ENCODE assay signal across 18 cellular contexts in the genomic region with DNA sequence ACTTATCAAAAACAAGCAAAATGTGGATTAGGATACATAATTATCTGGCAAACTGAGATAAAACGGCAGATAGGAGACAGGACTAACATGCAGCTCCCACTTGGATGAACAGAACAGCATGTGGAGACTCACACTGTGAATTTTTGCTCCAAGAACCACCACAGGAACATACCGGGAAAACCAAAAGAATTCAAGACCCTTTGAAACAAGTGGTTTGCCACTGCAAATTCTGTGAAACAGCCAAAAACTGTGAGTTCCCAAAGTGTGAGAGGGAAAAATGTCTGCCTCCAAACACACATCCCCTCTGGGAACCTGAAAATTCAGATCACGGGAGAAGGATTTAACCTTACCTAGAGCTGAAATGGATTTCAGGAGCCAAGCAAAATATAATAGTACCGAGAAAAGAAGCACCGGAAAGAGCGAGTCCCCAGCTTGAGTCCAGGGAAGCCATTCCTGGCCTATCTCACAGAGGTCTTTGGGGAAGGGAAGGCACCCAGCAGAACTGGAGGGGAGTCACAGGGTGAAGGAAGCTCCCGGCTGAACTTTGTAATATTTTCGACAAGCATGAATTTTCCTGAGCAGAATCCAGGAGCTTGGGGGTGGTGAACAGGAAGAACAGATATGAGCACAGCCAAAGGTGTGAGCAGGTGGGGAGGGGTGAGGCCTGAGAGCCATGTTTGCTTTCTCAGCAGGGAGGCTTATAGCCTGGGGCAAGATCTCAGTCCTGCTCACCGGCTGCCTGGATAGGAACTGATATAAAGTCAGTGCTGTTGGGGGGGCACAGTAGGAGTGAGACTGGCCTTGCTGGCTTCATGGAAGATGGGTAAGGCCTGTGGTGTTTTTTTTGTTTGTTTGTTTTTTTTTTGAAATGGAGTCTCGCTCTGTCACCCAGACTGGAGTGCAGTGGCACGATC. TPM values are rescaled to one million over a fixed set of nuclear protein-coding genes. Genes with fewer than 3 reads are reported as not detected.
DNase-seq lines count a peak whose midpoint lies in the region; ATAC-seq, FAIRE-seq and TF ChIP-seq lines count a peak whose summit lies in the region.
"Had no signal": no experiment of that assay in that cellular context is flagged by ENCODE, and none has a peak within 500 bp of the region (broad histone marks: within the 10 kb centered on the region; RNA-seq: fewer than 3 reads in every experiment).

No MANE protein-coding gene starts in this region.

- peaks cover 7% of the 10 kb centered on the region for H3F3A ChIP-seq in PC-3 (ENCODE audit: low read length, unreplicated experiment)

- POLR2A ChIA-PET in HEK293T (lab: Yijun Ruan, JAX), result interaction anchor here (0.6 to 2.6 kb wide), 3 partner anchors 24 to 288 kb away, joined by 3 to 11 read pairs (median 4); a partner anchor contains a TSS
- POLR2A ChIA-PET in PC-3 (lab: Charles Lee; ENCODE audit: unreplicated experiment), result no interaction called here

- intact Hi-C loops in PC-3 (cut with micrococcal nuclease), result loop anchor here (10.0 kb wide), 1 partner anchor 52 kb away; no protein-coding TSS in a partner anchor
- intact Hi-C loops in testis (cut with DNase I; ENCODE audit: low total_unique reads), result no loop called here

- CTCF ChIA-PET in HEK293T (lab: Yijun Ruan, JAX) (interaction anchor here (0.9 kb wide), 1 partner anchor 116 kb away, joined by 3 read pairs; no protein-coding TSS in a partner anchor), PC-3 (lab: Charles Lee) (no interaction called here)

- H3K27ac ChIP-seq in C4-2B, result peak overlapping the region; percentile 63
- peak overlapping the region; percentile 82 for H3K27ac ChIP-seq in PC-3 (ENCODE audit: low read length)
- H3K27ac ChIP-seq in suprapubic skin, result no peak overlapping the region
- H3K27ac ChIP-seq in testis, result no peak overlapping the region
- H3K27ac ChIP-seq: gastroesophageal sphincter, psoas muscle had no signal

- DNase-seq in HEK293T (ENCODE audit: extremely low spot score) (no peak), PC-3 (peak; percentile 78), iPS-NIHi11 (ENCODE audit: low spot score) (peak; percentile 14), GM19239 (ENCODE audit: insufficient read length, low spot score) (no peak), suprapubic skin (ENCODE audit: low spot score in 2 of 2) (no peak), testis (no peak)
- DNase-seq: activated B cell treated with CpG ODN at 0.5 μM for 24 hours; activated naive CD4-positive, alpha-beta T cell; AML-193; DND-41; kidney; NCI-H1092 treated with DMSO at 0.1 percent for 48 hours; psoas muscle; RPMI8226; T-helper 1 cell had no signal

- TF ChIP-seq CTCF in C4-2B (conservative IDR thresholded peaks at IDR 0.05), result no peak
- no peak for TF ChIP-seq CTCF in PC-3 (conservative IDR thresholded peaks at IDR 0.05; ENCODE audit: low read depth, low read length)
- TF ChIP-seq CTCF in suprapubic skin (IDR thresholded peaks at IDR 0.05), result no peak
- TF ChIP-seq CTCF in testis (IDR thresholded peaks at IDR 0.05), result no peak

- TF ChIP-seq POLR2A in suprapubic skin (IDR thresholded peaks at IDR 0.05) (no peak), testis (IDR thresholded peaks at IDR 0.05) (no peak)

- peaks cover 38% of the 10 kb centered on the region for H3K4me1 ChIP-seq in PC-3 (ENCODE audit: insufficient read depth, low read length)
- peaks cover 4% of the 10 kb centered on the region for H3K4me1 ChIP-seq in suprapubic skin
- H3K4me1 ChIP-seq in testis, result no peaks in the 10 kb centered on the region
- H3K4me1 ChIP-seq: gastroesophageal sphincter had no signal

- H3K4me2 ChIP-seq in PC-3 (ENCODE audit: low read length), result peak overlapping the region; percentile 51

- H3K9me2 ChIP-seq in PC-3 (replicated peaks; ENCODE audit: low read length), result no peaks in the 10 kb centered on the region

- H3K79me2 ChIP-seq in PC-3 (ENCODE audit: low read length), result peaks cover 32% of the 10 kb centered on the region

- TF ChIP-seq EP300 in suprapubic skin (IDR thresholded peaks at IDR 0.05), result no peak

- WGBS in suprapubic skin, result 87% methylated on average over 11 of the region's 11 CpGs
- 96% methylated on average over 11 of the region's 11 CpGs for WGBS in testis, 2 donors

- H3K9me3 ChIP-seq in PC-3 (ENCODE audit: low read length), result no peaks in the 10 kb centered on the region
- no peaks in the 10 kb centered on the region for H3K9me3 ChIP-seq in suprapubic skin
- no peaks in the 10 kb centered on the region for H3K9me3 ChIP-seq in testis

- no peak for FAIRE-seq in GM19239 (lab: Jason Lieb, UNC)
- FAIRE-seq: kidney had no signal

- no TSS peak for BruUV-seq in PC-3 (replicated peaks; lab: Mats Ljungman, UMichigan)

- no peaks in the 10 kb centered on the region for H3K27me3 ChIP-seq in PC-3 (ENCODE audit: low read length)
- H3K27me3 ChIP-seq in suprapubic skin, result no peaks in the 10 kb centered on the region
- no peaks in the 10 kb centered on the region for H3K27me3 ChIP-seq in testis
- H3K27me3 ChIP-seq: gastroesophageal sphincter had no signal

- peak overlapping the region; percentile 13; the same call in 1 of the 2 replicates for H3K9ac ChIP-seq in PC-3 (ENCODE audit: low read length)

- no peaks in the 10 kb centered on the region for H4K20me1 ChIP-seq in PC-3 (ENCODE audit: low read length)

- H3K4me3 ChIP-seq in PC-3 (ENCODE audit: low read length), result no peak overlapping the region
- no peak overlapping the region for H3K4me3 ChIP-seq in suprapubic skin
- no peak overlapping the region for H3K4me3 ChIP-seq in testis
- H3K4me3 ChIP-seq: gastroesophageal sphincter, psoas muscle had no signal

- peak; percentile 41 for ATAC-seq in PC-3
- no peak for ATAC-seq in HG02884 (IDR thresholded peaks at IDR 0.05; ENCODE audit: unreplicated experiment)
- ATAC-seq: gastroesophageal sphincter, psoas muscle had no signal

- H3K36me3 ChIP-seq in PC-3 (ENCODE audit: low read depth, low read length) (no peaks in the 10 kb centered on the region), suprapubic skin (peaks cover 4% of the 10 kb centered on the region), testis (ENCODE audit: low read depth, missing control alignments) (no peaks in the 10 kb centered on the region)
- H3K36me3 ChIP-seq: gastroesophageal sphincter had no signal

- no peak overlapping the region for H2AFZ ChIP-seq in PC-3 (ENCODE audit: low read length)

TF ChIP-seq in HEK293T, 16 proteins besides CTCF, POLR2A, EP300 and RAD21:
- 0 out of 2 replicates have a peak, but pooled peaks have one; percentile 52 for TF ChIP-seq FOXA1 (IDR thresholded peaks at IDR 0.05)
- TF ChIP-seq, protein P1, sequence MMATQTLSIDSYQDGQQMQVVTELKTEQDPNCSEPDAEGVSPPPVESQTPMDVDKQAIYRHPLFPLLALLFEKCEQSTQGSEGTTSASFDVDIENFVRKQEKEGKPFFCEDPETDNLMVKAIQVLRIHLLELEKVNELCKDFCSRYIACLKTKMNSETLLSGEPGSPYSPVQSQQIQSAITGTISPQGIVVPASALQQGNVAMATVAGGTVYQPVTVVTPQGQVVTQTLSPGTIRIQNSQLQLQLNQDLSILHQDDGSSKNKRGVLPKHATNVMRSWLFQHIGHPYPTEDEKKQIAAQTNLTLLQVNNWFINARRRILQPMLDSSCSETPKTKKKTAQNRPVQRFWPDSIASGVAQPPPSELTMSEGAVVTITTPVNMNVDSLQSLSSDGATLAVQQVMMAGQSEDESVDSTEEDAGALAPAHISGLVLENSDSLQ (IDR thresholded peaks at IDR 0.05), result no peak

RNA-seq across cellular contexts. Expression of a gene that starts 23.9 kb away (rescaled TPM):
- total RNA-seq in PC-3 (2014; rRNA removed) (20.9 and 26.7 TPM in 2 replicates), suprapubic skin (10 to 100 TPM; 11.0 to 36.1 (median 21.1) TPM), testis (10 to 100 TPM; 13.6 to 22.7 TPM)
- 9.2 TPM for polyA plus RNA-seq in testis (ENCODE audit: insufficient read depth, low read depth, low replicate concordance)

Comparison
In these comparisons a context has a peak if more than half of its experiments do, and no peak if none do; other contexts are left out.
1. H3K27ac ChIP-seq: peak in C4-2B (single experiment) and PC-3 (single experiment); none in suprapubic skin (single experiment) and testis (0 of 2).
2. DNase-seq: peak in PC-3 (single experiment) and iPS-NIHi11 (single experiment); none in HEK293T (single experiment), GM19239 (single experiment), suprapubic skin (0 of 2) and testis (single experiment).